33 cellular contexts compared by ENCODE assay signal in genomic region chr1:96144636-96145035, GRCh38.
"Had no signal": no experiment of that assay in that cellular context is flagged by ENCODE, and none has a peak within 500 bp of the region (broad histone marks: within the 10 kb centered on the region; RNA-seq: fewer than 3 reads in every experiment).

No MANE protein-coding gene starts in this region.

- H3K27ac Mint-ChIP-seq: activated B cell treated with CpG ODN at 0.5 μM for 24 hours; activated CD4-positive, alpha-beta memory T cell treated with anti-CD3 and anti-CD28 coated beads for 36 hours; activated CD4-positive, alpha-beta T cell treated with anti-CD3 and anti-CD28 coated beads, Interleukin-2, amount 10 ng/mL, durations not matched to agents 24 days and 14 days; activated CD8-positive, alpha-beta T cell treated with anti-CD3 and anti-CD28 coated beads for 36 hours; activated naive CD4-positive, alpha-beta T cell treated with anti-CD3 and anti-CD28 coated beads for 36 hours; activated naive CD4-positive, alpha-beta T cell treated with anti-CD3 and anti-CD28 coated beads, Interleukin-2, amount 50 U/mL, for 72 hours; activated naive CD8-positive, alpha-beta T cell treated with anti-CD3 and anti-CD28 coated beads for 36 hours; activated T-helper 2 cell treated with anti-CD3 and anti-CD28 coated beads, Interferon-gamma antibody, Interleukin-2, Interleukin-4, amounts not matched to agents 10 μg/mL and 5 μg/mL and 100 μg/mL, durations not matched to agents 14 hours and 24 hours and 36 hours; T-helper 1 cell treated with Interleukin-12 subunit alpha and Interleukin-12 subunit beta and Interleukin-4 antibody, amounts not matched to agents 30 μg/mL and 1 μg/mL, for 36 hours; T-helper 2 cell treated with Interferon-gamma antibody and Interleukin-4, amounts not matched to agents 5 μg/mL and 100 μg/mL, for 36 hours had no signal

- H3K4me3 ChIP-seq: adrenal gland, body of pancreas, breast epithelium had no signal

- H3K36me3 ChIP-seq: adrenal gland, brain microvascular endothelial cell, breast epithelium had no signal

- H3K27ac ChIP-seq: adrenal gland, body of pancreas, brain microvascular endothelial cell, breast epithelium, VCaP had no signal

- H3K27me3 ChIP-seq: adrenal gland, body of pancreas, brain microvascular endothelial cell, breast epithelium had no signal

- H3K4me1 Mint-ChIP-seq: activated B cell treated with CpG ODN at 0.5 μM for 24 hours; activated CD4-positive, alpha-beta T cell treated with anti-CD3 and anti-CD28 coated beads, Interleukin-2, amount 10 ng/mL, durations not matched to agents 24 days and 14 days; activated naive CD8-positive, alpha-beta T cell treated with anti-CD3 and anti-CD28 coated beads for 36 hours had no signal

- H3K36me3 Mint-ChIP-seq: activated naive CD8-positive, alpha-beta T cell treated with anti-CD3 and anti-CD28 coated beads for 36 hours had no signal

- H3K4me1 ChIP-seq: adrenal gland, body of pancreas, breast epithelium had no signal

- H3K27me3 Mint-ChIP-seq: activated B cell treated with CpG ODN at 0.5 μM for 24 hours; activated CD4-positive, alpha-beta memory T cell treated with anti-CD3 and anti-CD28 coated beads for 36 hours; activated CD4-positive, alpha-beta T cell treated with anti-CD3 and anti-CD28 coated beads, Interleukin-2, amount 10 ng/mL, durations not matched to agents 24 days and 14 days; activated CD8-positive, alpha-beta T cell treated with anti-CD3 and anti-CD28 coated beads for 36 hours; activated naive CD8-positive, alpha-beta T cell treated with anti-CD3 and anti-CD28 coated beads for 36 hours had no signal

- DNase-seq: activated B cell treated with CpG ODN at 0.5 μM for 24 hours; activated CD4-positive, alpha-beta memory T cell treated with anti-CD3 and anti-CD28 coated beads for 36 hours; activated CD4-positive, alpha-beta T cell treated with anti-CD3 and anti-CD28 coated beads for 4 hours; activated CD4-positive, alpha-beta T cell treated with anti-CD3 and anti-CD28 coated beads, Interleukin-2, amount 10 ng/mL, durations not matched to agents 24 days and 14 days; activated CD4-positive, alpha-beta T cell treated with anti-CD3 and anti-CD28 coated beads, Interleukin-2, amount 50 U/mL, for 1 hour; activated CD4-positive, alpha-beta T cell treated with anti-CD3 and anti-CD28 coated beads, Interleukin-2, amount 50 U/mL, for 4 hours; activated CD4-positive, CD25-positive, alpha-beta regulatory T cell treated with anti-CD3 and anti-CD28 coated beads, Interleukin-2, amount 50 U/mL, for 72 hours; activated CD8-positive, alpha-beta memory T cell treated with anti-CD3 and anti-CD28 coated beads, Interleukin-2, amount 50 U/mL, for 4 hours; activated CD8-positive, alpha-beta T cell treated with anti-CD3 and anti-CD28 coated beads for 36 hours; activated effector memory CD4-positive, alpha-beta T cell treated with Interleukin-2 at 50 U/mL for 16 hours; activated gamma-delta T cell treated with Interleukin-2 at 50 U/mL for 16 hours; activated naive CD4-positive, alpha-beta T cell; activated naive CD4-positive, alpha-beta T cell treated with anti-CD3 and anti-CD28 coated beads for 36 hours; activated naive CD4-positive, alpha-beta T cell treated with anti-CD3 and anti-CD28 coated beads, Interleukin-2, amount 50 U/mL, for 16 hours; activated naive CD8-positive, alpha-beta T cell treated with anti-CD3 and anti-CD28 coated beads for 36 hours; activated T-cell treated with anti-CD3 and anti-CD28 coated beads for 4 hours; activated T-cell treated with anti-CD3 and anti-CD28 coated beads, Interleukin-2, amount 50 U/mL, for 1 hour; activated T-cell treated with anti-CD3 and anti-CD28 coated beads, Interleukin-2, amount 50 U/mL, for 48 hours; adrenal gland; amniotic stem cell; aorta; body of pancreas; brain microvascular endothelial cell; central memory CD4-positive, alpha-beta T cell; T-helper 1 cell; T-helper 2 cell; T-helper 9 cell had no signal

- H3K9me3 Mint-ChIP-seq: activated B cell treated with CpG ODN at 0.5 μM for 24 hours; activated CD4-positive, alpha-beta T cell treated with anti-CD3 and anti-CD28 coated beads, Interleukin-2, amount 10 ng/mL, durations not matched to agents 24 days and 14 days; activated naive CD8-positive, alpha-beta T cell treated with anti-CD3 and anti-CD28 coated beads for 36 hours had no signal

- ATAC-seq: activated CD8-positive, alpha-beta T cell treated with anti-CD3 and anti-CD28 coated beads for 36 hours; activated naive CD4-positive, alpha-beta T cell treated with anti-CD3 and anti-CD28 coated beads, Interleukin-2, amount 50 U/mL, for 72 hours; body of pancreas had no signal

- H3K9me3 ChIP-seq: adrenal gland, body of pancreas, breast epithelium had no signal

- H3K4me3 Mint-ChIP-seq: activated B cell treated with CpG ODN at 0.5 μM for 24 hours; activated CD4-positive, alpha-beta memory T cell treated with anti-CD3 and anti-CD28 coated beads for 36 hours; activated CD4-positive, alpha-beta T cell treated with anti-CD3 and anti-CD28 coated beads, Interleukin-2, amount 10 ng/mL, durations not matched to agents 24 days and 14 days; activated CD8-positive, alpha-beta T cell treated with anti-CD3 and anti-CD28 coated beads for 36 hours; activated naive CD4-positive, alpha-beta T cell treated with anti-CD3 and anti-CD28 coated beads for 36 hours; activated naive CD8-positive, alpha-beta T cell treated with anti-CD3 and anti-CD28 coated beads for 36 hours; T-helper 1 cell treated with Interleukin-12 subunit alpha and Interleukin-12 subunit beta and Interleukin-4 antibody, amounts not matched to agents 30 μg/mL and 1 μg/mL, for 36 hours; T-helper 2 cell treated with Interferon-gamma antibody and Interleukin-4, amounts not matched to agents 5 μg/mL and 100 μg/mL, for 36 hours had no signal
